In genomic region chr17:17179371-17179827, GRCh38 we compare ENCODE assay signal across 7 cellular contexts. TPM values are rescaled to one million over a fixed set of nuclear protein-coding genes. Genes with fewer than 3 reads are reported as not detected.
DNase-seq lines count a peak whose midpoint lies in the region; ATAC-seq and TF ChIP-seq lines count a peak whose summit lies in the region.

No MANE protein-coding gene starts in this region.

- no peak overlapping the region for H3K27ac ChIP-seq in smooth muscle cell (ENCODE audit: low read depth)

- 100% methylated on average over 2 of the region's 2 CpGs for WGBS in smooth muscle cell (ENCODE audit: low lambda C conversion rate)

- H3K36me3 ChIP-seq in smooth muscle cell (ENCODE audit: low read depth): no peaks in the 10 kb centered on the region

- no peaks in the 10 kb centered on the region for H3K4me1 ChIP-seq in smooth muscle cell (ENCODE audit: low read depth)

- H3K27me3 ChIP-seq in smooth muscle cell (ENCODE audit: low read depth): no peaks in the 10 kb centered on the region

- H3K4me3 Mint-ChIP-seq in HFFc6 (no peak overlapping the region), osteocyte (ENCODE audit: unreplicated experiment) (no peak overlapping the region), CD14-positive monocyte (no peak overlapping the region)

- no peaks in the 10 kb centered on the region for H3K79me2 ChIP-seq in smooth muscle cell (ENCODE audit: low read depth)

- DNase-seq in HFFc6 (no peak), osteocyte (ENCODE audit: extremely low spot score, unreplicated experiment) (no peak), smooth muscle cell (lab: John Stamatoyannopoulos, UW; ENCODE audit: unreplicated experiment) (no peak), CD14-positive monocyte (ENCODE audit: low spot score) (no peak)
- peak; percentile 49 to 54 for DNase-seq in activated T-cell treated with anti-CD3 and anti-CD28 coated beads, Interleukin-2, amount 50 U/mL, for 48 hours
- no peak for DNase-seq in NK-92 treated with Interleukin-12 subunit alpha and Interleukin-12 subunit beta, amount 100 ng/mL, for 24 hours (lab: John Stamatoyannopoulos, UW)

- no peaks in the 10 kb centered on the region for H3F3A ChIP-seq in smooth muscle cell (ENCODE audit: low read depth)

- H3K27ac Mint-ChIP-seq in HFFc6: peak overlapping the region; percentile 38
- peak overlapping the region; percentile 18 for H3K27ac Mint-ChIP-seq in osteocyte (ENCODE audit: unreplicated experiment)
- peak overlapping the region in 2 of 7 donors; percentile 42 to 46 for H3K27ac Mint-ChIP-seq in CD14-positive monocyte

- H3K36me3 Mint-ChIP-seq in HFFc6 (ENCODE audit: low read depth) (peaks cover 44% of the 10 kb centered on the region), osteocyte (ENCODE audit: unreplicated experiment) (peaks cover 51% of the 10 kb centered on the region), CD14-positive monocyte (peaks cover 62 to 95% of the 10 kb centered on the region in 2 donors)

- no peaks in the 10 kb centered on the region for H3K9me3 ChIP-seq in smooth muscle cell (replicated peaks; ENCODE audit: low read depth)

- H3K4me1 Mint-ChIP-seq in HFFc6 (ENCODE audit: low read depth) (peaks cover 24% of the 10 kb centered on the region), osteocyte (ENCODE audit: unreplicated experiment) (peaks cover 18% of the 10 kb centered on the region), CD14-positive monocyte (peaks cover 24% of the 10 kb centered on the region)

- no peak overlapping the region for H3K4me2 ChIP-seq in smooth muscle cell

- no peak overlapping the region for H3K4me3 ChIP-seq in smooth muscle cell

- ATAC-seq in GM18517 (IDR thresholded peaks at IDR 0.05; ENCODE audit: unreplicated experiment): peak; percentile 73

- no peaks in the 10 kb centered on the region for H4K20me1 ChIP-seq in smooth muscle cell (ENCODE audit: low read depth)

- no peaks in the 10 kb centered on the region for H3K9me3 Mint-ChIP-seq in HFFc6
- no peaks in the 10 kb centered on the region for H3K9me3 Mint-ChIP-seq in osteocyte (ENCODE audit: unreplicated experiment)
- H3K9me3 Mint-ChIP-seq in CD14-positive monocyte: no peaks in the 10 kb centered on the region

- TF ChIP-seq CTCF in HFFc6 (IDR thresholded peaks at IDR 0.05) (no peak), osteocyte (IDR thresholded peaks at IDR 0.05) (no peak), smooth muscle cell (IDR thresholded peaks at IDR 0.05; ENCODE audit: borderline replicate concordance, insufficient read depth, poor library complexity, severe bottlenecking) (no peak), CD14-positive monocyte (IDR thresholded peaks at IDR 0.05) (no peak)

- intact Hi-C loops in CD14-positive monocyte (cut with micrococcal nuclease): no loop called here

- H3K9ac ChIP-seq in smooth muscle cell (ENCODE audit: low read depth): no peak overlapping the region

- H3K27me3 Mint-ChIP-seq in HFFc6 (ENCODE audit: insufficient read depth) (peaks cover 5% of the 10 kb centered on the region), osteocyte (ENCODE audit: unreplicated experiment) (no peaks in the 10 kb centered on the region), CD14-positive monocyte (ENCODE audit: low read depth in 3 of 3) (peaks cover 0 to 3% (median 0%) of the 10 kb centered on the region in 3 donors)

- H2AFZ ChIP-seq in smooth muscle cell (ENCODE audit: low read depth): no peak overlapping the region

RNA-seq across cellular contexts. Expression of gene PLD6, which starts 26.7 kb away (rescaled TPM):
- 1 to 10 TPM; 1.7 to 3.6 (median 2.3) TPM for total RNA-seq in HFFc6 (2021; fragmentation: NEBNext Ultra II Directional; extraction: Animal tissue kit (Norgen Biotek cat#: 25700))
- total RNA-seq in osteocyte (0.81 and 1.3 TPM in 2 replicates), smooth muscle cell (0.18 and 0.49 TPM in 2 replicates)
- polyA plus RNA-seq in smooth muscle cell (0.26 and 1.4 TPM in 2 replicates), CD14-positive monocyte (under 1 TPM; 0.16 to 0.50 TPM)

RNA-seq across cellular contexts. Expression of gene FLCN, which starts 57.6 kb away (rescaled TPM):
- total RNA-seq in HFFc6 (2021; fragmentation: NEBNext Ultra II Directional; extraction: Animal tissue kit (Norgen Biotek cat#: 25700)): 10 to 100 TPM; 15.8 to 19.2 (median 17.3) TPM
- total RNA-seq in osteocyte: 91.1 and 97.1 TPM in 2 replicates
- 13.0 and 15.1 TPM in 2 replicates for total RNA-seq in smooth muscle cell
- polyA plus RNA-seq in smooth muscle cell: 7.6 and 11.8 TPM in 2 replicates
- 1 to 10 TPM; 5.8 to 8.0 TPM for polyA plus RNA-seq in CD14-positive monocyte

Comparison
In these comparisons a context has a peak if more than half of its experiments do, and no peak if none do; other contexts are left out.
1. DNase-seq: peak in activated T-cell treated with anti-CD3 and anti-CD28 coated beads, Interleukin-2, amount 50 U/mL, for 48 hours (2 of 2); none in HFFc6 (single experiment), osteocyte (single experiment), NK-92 treated with Interleukin-12 subunit alpha and Interleukin-12 subunit beta, amount 100 ng/mL, for 24 hours (single experiment), smooth muscle cell (single experiment) and CD14-positive monocyte (single experiment).